Comparison of ENCODE assay signal across 19 cellular contexts in genomic region chr10:78321500-78321899, GRCh38.
DNase-seq lines count a peak whose midpoint lies in the region; ATAC-seq and TF ChIP-seq lines count a peak whose summit lies in the region.
"Had no signal": no experiment of that assay in that cellular context is flagged by ENCODE, and none has a peak within 500 bp of the region (broad histone marks: within the 10 kb centered on the region; RNA-seq: fewer than 3 reads in every experiment).

No MANE protein-coding gene starts in this region.

- H3K27ac ChIP-seq in coronary artery (no peak overlapping the region), neural cell (ENCODE audit: low read length) (peak overlapping the region; percentile 2), vagina (no peak overlapping the region)
- H3K27ac ChIP-seq: BLaER1 treated with 17β-estradiol and CSF1 and Interleukin-3, amounts not matched to agents 10 nM and 100 nM; SJSA1 had no signal

- H3K27me3 ChIP-seq in neural cell (ENCODE audit: insufficient read depth, low read depth, low read length) (no peaks in the 10 kb centered on the region), vagina (no peaks in the 10 kb centered on the region)
- H3K27me3 ChIP-seq: BLaER1 treated with 17β-estradiol and CSF1 and Interleukin-3, amounts not matched to agents 10 nM and 100 nM; SJSA1 had no signal

- H3K9ac ChIP-seq in neural cell (ENCODE audit: low read length) = no peak overlapping the region
- H3K9ac ChIP-seq: BLaER1 treated with 17β-estradiol and CSF1 and Interleukin-3, amounts not matched to agents 10 nM and 100 nM had no signal

- ATAC-seq in HG03520 (IDR thresholded peaks at IDR 0.05; ENCODE audit: unreplicated experiment) (no peak), SK-N-SH treated with all-trans-retinoic acid at 6 μM for 48 hours (no peak)

- H3K79me2 ChIP-seq in neural cell (replicated peaks; ENCODE audit: insufficient read depth, low read length) = no peaks in the 10 kb centered on the region

- TF ChIP-seq POLR2A in vagina (IDR thresholded peaks at IDR 0.05) = no peak

- H3K36me3 ChIP-seq in neural cell (ENCODE audit: insufficient read depth, low read length) = no peaks in the 10 kb centered on the region
- no peaks in the 10 kb centered on the region for H3K36me3 ChIP-seq in vagina
- H3K36me3 ChIP-seq: BLaER1 treated with 17β-estradiol and CSF1 and Interleukin-3, amounts not matched to agents 10 nM and 100 nM; SJSA1 had no signal

- H3K4me3 ChIP-seq in coronary artery (no peak overlapping the region), neural cell (ENCODE audit: low read length) (no peak overlapping the region), vagina (no peak overlapping the region)
- H3K4me3 ChIP-seq: BLaER1 treated with 17β-estradiol and CSF1 and Interleukin-3, amounts not matched to agents 10 nM and 100 nM; SJSA1 had no signal

- no peak overlapping the region for H3K4me2 ChIP-seq in neural cell (ENCODE audit: low read length)
- H3K4me2 ChIP-seq: BLaER1 treated with 17β-estradiol and CSF1 and Interleukin-3, amounts not matched to agents 10 nM and 100 nM had no signal

- H4K20me1 ChIP-seq in neural cell (ENCODE audit: insufficient read depth) = no peaks in the 10 kb centered on the region
- H4K20me1 ChIP-seq: BLaER1 treated with 17β-estradiol and CSF1 and Interleukin-3, amounts not matched to agents 10 nM and 100 nM had no signal

- intact Hi-C loops in vagina (cut with DNase I) = no loop called here

- H3F3A ChIP-seq in neural cell (ENCODE audit: insufficient read depth, low read length, poor library complexity, severe bottlenecking) = no peaks in the 10 kb centered on the region

- H3K4me1 ChIP-seq in vagina = peaks cover 22% of the 10 kb centered on the region

- H3K9me3 ChIP-seq in neural cell (ENCODE audit: low read length) (no peaks in the 10 kb centered on the region), vagina (peaks cover 6% of the 10 kb centered on the region)

- DNase-seq in activated CD8-positive, alpha-beta memory T cell treated with anti-CD3 and anti-CD28 coated beads, Interleukin-2, amount 50 U/mL, for 48 hours = peak; percentile 23
- no peak for DNase-seq in activated CD8-positive, alpha-beta memory T cell treated with anti-CD3 and anti-CD28 coated beads, Interleukin-2, amount 50 U/mL, for 4 hours
- peak; percentile 38 for DNase-seq in coronary artery (ENCODE audit: low spot score)
- peak; percentile 62 to 77 for DNase-seq in vagina (ENCODE audit: extremely low spot score in 2 of 2)
- DNase-seq in activated T-cell treated with anti-CD3 and anti-CD28 coated beads, Interleukin-2, amount 50 U/mL, for 48 hours = no peak
- DNase-seq: 8988T, EL, GF-D8, Kasumi-1, NCI-H1694 treated with DMSO at 0.1 percent for 48 hours, NCI-H2081 treated with DMSO at 0.1 percent for 48 hours, NCI-H2171 treated with DMSO at 0.1 percent for 48 hours, NCI-H446, NCI-H526 had no signal

- H2AFZ ChIP-seq in neural cell (ENCODE audit: low read depth, low read length) = no peak overlapping the region

- no peak for TF ChIP-seq CTCF in coronary artery (IDR thresholded peaks at IDR 0.05)
- TF ChIP-seq CTCF in neural cell (IDR thresholded peaks at IDR 0.05; ENCODE audit: poor library complexity, severe bottlenecking) = no peak
- TF ChIP-seq CTCF in vagina (IDR thresholded peaks at IDR 0.05) = no peak

- no peaks in the 10 kb centered on the region for H3K9me2 ChIP-seq in neural cell (ENCODE audit: insufficient read depth, low read length)

- no peak for TF ChIP-seq RAD21 in neural cell (conservative IDR thresholded peaks at IDR 0.05)

- no peak for TF ChIP-seq EP300 in neural cell (conservative IDR thresholded peaks at IDR 0.05; ENCODE audit: poor library complexity, severe bottlenecking)

TF ChIP-seq in neural cell, 6 proteins besides CTCF, POLR2A, EP300 and RAD21:
- TF ChIP-seq REST (IDR thresholded peaks at IDR 0.05; ENCODE audit: borderline replicate concordance) (no peak), POLR2AphosphoS5 (IDR thresholded peaks at IDR 0.05) (no peak), SMC3 (conservative IDR thresholded peaks at IDR 0.05; ENCODE audit: poor library complexity) (no peak), MXI1 (conservative IDR thresholded peaks at IDR 0.05; ENCODE audit: poor library complexity, severe bottlenecking) (no peak), TAF1 (IDR thresholded peaks at IDR 0.05; ENCODE audit: low read depth) (no peak), EZH2 (IDR thresholded peaks at IDR 0.05; ENCODE audit: borderline replicate concordance, insufficient read depth, low read length, poor library complexity, severe bottlenecking) (no peak)

TF ChIP-seq in SK-N-SH treated with all-trans-retinoic acid at 6 μM for 48 hours, 23 proteins besides CTCF, POLR2A, EP300 and RAD21:
- TF ChIP-seq, protein P1, sequence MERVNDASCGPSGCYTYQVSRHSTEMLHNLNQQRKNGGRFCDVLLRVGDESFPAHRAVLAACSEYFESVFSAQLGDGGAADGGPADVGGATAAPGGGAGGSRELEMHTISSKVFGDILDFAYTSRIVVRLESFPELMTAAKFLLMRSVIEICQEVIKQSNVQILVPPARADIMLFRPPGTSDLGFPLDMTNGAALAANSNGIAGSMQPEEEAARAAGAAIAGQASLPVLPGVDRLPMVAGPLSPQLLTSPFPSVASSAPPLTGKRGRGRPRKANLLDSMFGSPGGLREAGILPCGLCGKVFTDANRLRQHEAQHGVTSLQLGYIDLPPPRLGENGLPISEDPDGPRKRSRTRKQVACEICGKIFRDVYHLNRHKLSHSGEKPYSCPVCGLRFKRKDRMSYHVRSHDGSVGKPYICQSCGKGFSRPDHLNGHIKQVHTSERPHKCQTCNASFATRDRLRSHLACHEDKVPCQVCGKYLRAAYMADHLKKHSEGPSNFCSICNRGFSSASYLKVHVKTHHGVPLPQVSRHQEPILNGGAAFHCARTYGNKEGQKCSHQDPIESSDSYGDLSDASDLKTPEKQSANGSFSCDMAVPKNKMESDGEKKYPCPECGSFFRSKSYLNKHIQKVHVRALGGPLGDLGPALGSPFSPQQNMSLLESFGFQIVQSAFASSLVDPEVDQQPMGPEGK (CRISPR knock-in tag; IDR thresholded peaks at IDR 0.05; ENCODE audit: borderline replicate concordance) = no peak
- TF ChIP-seq TCF4 (CRISPR knock-in tag; IDR thresholded peaks at IDR 0.05; ENCODE audit: borderline replicate concordance) (no peak), POU6F1 (CRISPR knock-in tag; IDR thresholded peaks at IDR 0.05; ENCODE audit: borderline replicate concordance, low read depth) (no peak), ZNF70 (CRISPR knock-in tag; IDR thresholded peaks at IDR 0.05) (no peak), RARB (CRISPR knock-in tag; IDR thresholded peaks at IDR 0.05) (no peak), BACH2 (CRISPR knock-in tag; IDR thresholded peaks at IDR 0.05; ENCODE audit: borderline replicate concordance) (no peak), ZNF565 (CRISPR knock-in tag; conservative IDR thresholded peaks at IDR 0.05; ENCODE audit: low read depth) (no peak), ARNTL (CRISPR knock-in tag; IDR thresholded peaks at IDR 0.05; ENCODE audit: borderline replicate concordance, low read depth) (no peak), SNAI2 (CRISPR knock-in tag; IDR thresholded peaks at IDR 0.05) (no peak), ESRRG (CRISPR knock-in tag; IDR thresholded peaks at IDR 0.05) (no peak), ZNF8 (CRISPR knock-in tag; IDR thresholded peaks at IDR 0.05) (no peak)

Comparison
In these comparisons a context has a peak if more than half of its experiments do, and no peak if none do; other contexts are left out.
1. DNase-seq: peak in activated CD8-positive, alpha-beta memory T cell treated with anti-CD3 and anti-CD28 coated beads, Interleukin-2, amount 50 U/mL, for 48 hours (single experiment), coronary artery (single experiment) and vagina (2 of 2); none in activated CD8-positive, alpha-beta memory T cell treated with anti-CD3 and anti-CD28 coated beads, Interleukin-2, amount 50 U/mL, for 4 hours (single experiment) and activated T-cell treated with anti-CD3 and anti-CD28 coated beads, Interleukin-2, amount 50 U/mL, for 48 hours (0 of 2).